In genomic region chr11:12842933-12843636, GRCh38 we compare ENCODE assay signal across 9 cellular contexts.
DNase-seq lines count a peak whose midpoint lies in the region; ATAC-seq, FAIRE-seq and TF ChIP-seq lines count a peak whose summit lies in the region.
"Had no signal": no experiment of that assay in that cellular context is flagged by ENCODE, and none has a peak within 500 bp of the region (broad histone marks: within the 10 kb centered on the region; RNA-seq: fewer than 3 reads in every experiment).

No MANE protein-coding gene starts in this region.

- peak overlapping the region; percentile 68 for H3K4me3 Mint-ChIP-seq in nephron progenitor cell

- H3K4me1 Mint-ChIP-seq in nephron progenitor cell = peaks cover 81% of the 10 kb centered on the region

- H3K9me1 ChIP-seq in K562 (ENCODE audit: control insufficient read depth, insufficient read depth, low read length) = no peaks in the 10 kb centered on the region

- TSS peak; percentile 66 for BruUV-seq in K562 (replicated peaks; lab: Mats Ljungman, UMichigan)

- DNase-seq in DMS79 (lab: John Stamatoyannopoulos, UW) (peak; percentile 94), NCI-H2107 (lab: John Stamatoyannopoulos, UW) (peak; percentile 77), K562 (ENCODE audit: extremely low read depth in 1 of 4, low spot score in 3 of 4) (peak; percentile 73 to 95 (median 76)), nephron progenitor cell (peak; percentile 39), HPDE6-E6E7 (ENCODE audit: extremely low spot score) (no peak)
- DNase-seq in activated CD8-positive, alpha-beta memory T cell treated with anti-CD3 and anti-CD28 coated beads for 24 hours = no peak
- DNase-seq: NCI-H1048 had no signal

- 0 out of 2 replicates have a peak overlapping the region, but pooled peaks have one; percentile 23 for H2AFZ ChIP-seq in K562 (ENCODE audit: low read depth, low read length)

- H3K4me1 ChIP-seq in K562 (replicated peaks in 1 of 2; ENCODE audit: control insufficient read depth in 2 of 2, insufficient read depth in 2 of 2, low read length in 2 of 2) = peaks cover 10 to 67% of the 10 kb centered on the region in 2 experiments; a peak in 4 of 5 replicates

- TF ChIP-seq RAD21 in K562 (CRISPR knock-in tag; conservative IDR thresholded peaks at IDR 0.05 in 1 of 2, IDR thresholded peaks at IDR 0.05 in 1 of 2) = no peak

- CTCF ChIA-PET in K562 (lab: Yijun Ruan, JAX; ENCODE audit: low intra/inter-chr PET ratio) = no interaction called here

- no peak for TF ChIP-seq POLR2A in K562 (conservative IDR thresholded peaks at IDR 0.05)

- in situ Hi-C loops in K562 (cut with MboI) = no loop called here

- peak; percentile 88 for FAIRE-seq in K562 (lab: Jason Lieb, UNC)

- H3K36me3 ChIP-seq in K562 (ENCODE audit: control insufficient read depth, insufficient read depth, low read length) = no peaks in the 10 kb centered on the region

- H3K27ac Mint-ChIP-seq in nephron progenitor cell = peak overlapping the region; percentile 84

- TF ChIP-seq CTCF in K562 (IDR thresholded peaks at IDR 0.05 in 2 of 3, conservative IDR thresholded peaks at IDR 0.05 in 1 of 3; ENCODE audit: insufficient read depth in 2 of 3, low read depth in 1 of 3, low read length in 3 of 3) = no peak
- no peak for TF ChIP-seq CTCF in nephron progenitor cell (IDR thresholded peaks at IDR 0.05)

- H3K27me3 Mint-ChIP-seq in nephron progenitor cell (ENCODE audit: low read depth, poor library complexity) = no peaks in the 10 kb centered on the region

- 7% methylated on average over 6 of the region's 6 CpGs for WGBS in K562 (ENCODE audit: insufficient coverage, low coverage, missing lambda C conversion rate)

- no peaks in the 10 kb centered on the region for H4K20me1 ChIP-seq in K562 (replicated peaks; ENCODE audit: control insufficient read depth, insufficient read depth, low read length)

- POLR2A ChIA-PET in K562 (lab: Yijun Ruan, JAX) = interaction anchor here (0.6 to 3.2 kb wide), 6 partner anchors 10 to 792 kb away, joined by 3 to 21 read pairs (median 3); no protein-coding TSS in a partner anchor

- TF ChIP-seq EP300 in K562 (IDR thresholded peaks at IDR 0.05; ENCODE audit: low read length) = peak; percentile 87

- H3K9ac ChIP-seq in K562 (ENCODE audit: insufficient read depth in 1 of 2, low read depth in 2 of 2, low read length in 2 of 2) = peak overlapping the region in 1 of 2 experiments; percentile 47; a peak in 2 of 4 replicates

- H3K9me3 Mint-ChIP-seq in nephron progenitor cell = peaks cover 5% of the 10 kb centered on the region

- H3K4me3 ChIP-seq in K562 = no peak overlapping the region

- peaks cover 5% of the 10 kb centered on the region for H3K36me3 Mint-ChIP-seq in nephron progenitor cell (ENCODE audit: low read depth)

- H3K4me2 ChIP-seq in K562 (ENCODE audit: insufficient read depth, low read length) = peak overlapping the region; percentile 73

- H3K27ac ChIP-seq in K562 (ENCODE audit: extremely low read depth, low read depth, low read length) = peak overlapping the region; percentile 76

- H3K27me3 ChIP-seq in K562 (ENCODE audit: control insufficient read depth in 2 of 2, insufficient read depth in 2 of 2, low read length in 2 of 2) = no peaks in the 10 kb centered on the region

- H3K79me2 ChIP-seq in K562 (ENCODE audit: control insufficient read depth, insufficient read depth, low read length) = peaks cover 49% of the 10 kb centered on the region; the same call in 2 of the 3 replicates

- peak; percentile 78 for ATAC-seq in K562
- ATAC-seq in GM18520 (IDR thresholded peaks at IDR 0.05; ENCODE audit: unreplicated experiment) = no peak
- ATAC-seq in HG02798 (IDR thresholded peaks at IDR 0.05; ENCODE audit: poor library complexity, unreplicated experiment) = no peak

- H3K9me3 ChIP-seq in K562 (replicated peaks; ENCODE audit: control insufficient read depth, insufficient read depth, low read depth, low read length) = no peaks in the 10 kb centered on the region

- intact Hi-C loops in K562 (cut with micrococcal nuclease) = loop anchor here (2.0 kb wide), 1 partner anchor 14 kb away; no protein-coding TSS in a partner anchor

TF ChIP-seq in K562, 482 proteins besides CTCF, POLR2A, EP300 and RAD21 (continues in another document):
- peak; percentile 99 for TF ChIP-seq SOX6 (IDR thresholded peaks at IDR 0.05)
- TF ChIP-seq ZNF184 (CRISPR knock-in tag; IDR thresholded peaks at IDR 0.05) = no peak
- no peak for TF ChIP-seq MTA1 (IDR thresholded peaks at IDR 0.05; ENCODE audit: borderline replicate concordance)
- TF ChIP-seq ATF7 (IDR thresholded peaks at IDR 0.05) = peak; percentile 91
- TF ChIP-seq MCM7 (IDR thresholded peaks at IDR 0.05) = no peak
- 0 out of 2 replicates have a peak, but pooled peaks have one; percentile 24 for TF ChIP-seq ZNF644 (tag; IDR thresholded peaks at IDR 0.05; ENCODE audit: low read depth)
- TF ChIP-seq, protein P1, sequence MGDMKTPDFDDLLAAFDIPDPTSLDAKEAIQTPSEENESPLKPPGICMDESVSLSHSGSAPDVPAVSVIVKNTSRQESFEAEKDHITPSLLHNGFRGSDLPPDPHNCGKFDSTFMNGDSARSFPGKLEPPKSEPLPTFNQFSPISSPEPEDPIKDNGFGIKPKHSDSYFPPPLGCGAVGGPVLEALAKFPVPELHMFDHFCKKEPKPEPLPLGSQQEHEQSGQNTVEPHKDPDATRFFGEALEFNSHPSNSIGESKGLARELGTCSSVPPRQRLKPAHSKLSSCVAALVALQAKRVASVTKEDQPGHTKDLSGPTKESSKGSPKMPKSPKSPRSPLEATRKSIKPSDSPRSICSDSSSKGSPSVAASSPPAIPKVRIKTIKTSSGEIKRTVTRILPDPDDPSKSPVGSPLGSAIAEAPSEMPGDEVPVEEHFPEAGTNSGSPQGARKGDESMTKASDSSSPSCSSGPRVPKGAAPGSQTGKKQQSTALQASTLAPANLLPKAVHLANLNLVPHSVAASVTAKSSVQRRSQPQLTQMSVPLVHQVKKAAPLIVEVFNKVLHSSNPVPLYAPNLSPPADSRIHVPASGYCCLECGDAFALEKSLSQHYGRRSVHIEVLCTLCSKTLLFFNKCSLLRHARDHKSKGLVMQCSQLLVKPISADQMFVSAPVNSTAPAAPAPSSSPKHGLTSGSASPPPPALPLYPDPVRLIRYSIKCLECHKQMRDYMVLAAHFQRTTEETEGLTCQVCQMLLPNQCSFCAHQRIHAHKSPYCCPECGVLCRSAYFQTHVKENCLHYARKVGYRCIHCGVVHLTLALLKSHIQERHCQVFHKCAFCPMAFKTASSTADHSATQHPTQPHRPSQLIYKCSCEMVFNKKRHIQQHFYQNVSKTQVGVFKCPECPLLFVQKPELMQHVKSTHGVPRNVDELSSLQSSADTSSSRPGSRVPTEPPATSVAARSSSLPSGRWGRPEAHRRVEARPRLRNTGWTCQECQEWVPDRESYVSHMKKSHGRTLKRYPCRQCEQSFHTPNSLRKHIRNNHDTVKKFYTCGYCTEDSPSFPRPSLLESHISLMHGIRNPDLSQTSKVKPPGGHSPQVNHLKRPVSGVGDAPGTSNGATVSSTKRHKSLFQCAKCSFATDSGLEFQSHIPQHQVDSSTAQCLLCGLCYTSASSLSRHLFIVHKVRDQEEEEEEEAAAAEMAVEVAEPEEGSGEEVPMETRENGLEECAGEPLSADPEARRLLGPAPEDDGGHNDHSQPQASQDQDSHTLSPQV (IDR thresholded peaks at IDR 0.05) = peak; percentile 19; the same call in 1 of the 2 replicates
- no peak for TF ChIP-seq CBX2 (IDR thresholded peaks at IDR 0.05; ENCODE audit: insufficient read depth, low read length, poor library complexity, severe bottlenecking)
- TF ChIP-seq ZNF639 (CRISPR knock-in tag; conservative IDR thresholded peaks at IDR 0.05 in 1 of 2, IDR thresholded peaks at IDR 0.05 in 1 of 2) = peak in 1 of 2 experiments; percentile 37; a peak in 1 of 4 replicates
- TF ChIP-seq HDAC3 (IDR thresholded peaks at IDR 0.05; ENCODE audit: borderline replicate concordance, partially characterized antibody) = peak; percentile 34
- TF ChIP-seq JUND (IDR thresholded peaks at IDR 0.05; ENCODE audit: borderline replicate concordance, low read depth, low read length) = peak; percentile 77
- TF ChIP-seq JUND (tag; IDR thresholded peaks at IDR 0.05; ENCODE audit: borderline replicate concordance, low read depth, low read length) = peak; percentile 68; the same call in 2 of the 3 replicates
- TF ChIP-seq RUNX1 (IDR thresholded peaks at IDR 0.05; ENCODE audit: low read depth) = no peak
- TF ChIP-seq KLF10 (CRISPR knock-in tag; IDR thresholded peaks at IDR 0.05) = no peak
- TF ChIP-seq RBM39 (optimal IDR thresholded peaks at IDR 0.05; ENCODE audit: low read depth, low read length) = no peak
- TF ChIP-seq USF1 (CRISPR knock-in tag; IDR thresholded peaks at IDR 0.05) = no peak
- no peak for TF ChIP-seq HNRNPL (IDR thresholded peaks at IDR 0.05; ENCODE audit: low read depth, low read length)
- peak; percentile 56 to 80 for TF ChIP-seq KDM1A (IDR thresholded peaks at IDR 0.05)
- no peak for TF ChIP-seq ZC3H4 (CRISPR knock-in tag; IDR thresholded peaks at IDR 0.05; ENCODE audit: borderline replicate concordance)
- TF ChIP-seq FOXK2 (conservative IDR thresholded peaks at IDR 0.05 in 1 of 2, IDR thresholded peaks at IDR 0.05 in 1 of 2; ENCODE audit: low read depth in 2 of 2) = no peak
- no peak for TF ChIP-seq NR3C1 (CRISPR knock-in tag; IDR thresholded peaks at IDR 0.05)
- peak; percentile 69 for TF ChIP-seq TEAD4 (IDR thresholded peaks at IDR 0.05; ENCODE audit: low read length)
- no peak for TF ChIP-seq TEAD4 (CRISPR knock-in tag; IDR thresholded peaks at IDR 0.05; ENCODE audit: borderline replicate concordance)
- no peak for TF ChIP-seq ZNF436 (CRISPR knock-in tag; IDR thresholded peaks at IDR 0.05)
- TF ChIP-seq RFX7 (CRISPR knock-in tag; IDR thresholded peaks at IDR 0.05) = no peak

Comparison
In these comparisons a context has a peak if more than half of its experiments do, and no peak if none do; other contexts are left out.
1. DNase-seq: peak in DMS79 (single experiment), NCI-H2107 (single experiment), K562 (4 of 4) and nephron progenitor cell (single experiment); none in HPDE6-E6E7 (single experiment) and activated CD8-positive, alpha-beta memory T cell treated with anti-CD3 and anti-CD28 coated beads for 24 hours (single experiment).